Comparison of ENCODE assay signal across 1 cellular context in genomic region chr16:22004321-22004720, GRCh38.
TF ChIP-seq lines count a peak whose summit lies in the region.

No MANE protein-coding gene starts in this region.

TF ChIP-seq in IMR-90, 13 proteins besides CTCF, POLR2A, EP300 and RAD21 (continued from another document):
- TF ChIP-seq BHLHE40 (IDR thresholded peaks at IDR 0.05; ENCODE audit: low read depth, low read length) (no peak), MAZ (IDR thresholded peaks at IDR 0.05; ENCODE audit: borderline replicate concordance, low read depth, low read length) (no peak)
TF ChIP-seq in IMR-90: peak in this region for 0.
